In the genomic region with DNA sequence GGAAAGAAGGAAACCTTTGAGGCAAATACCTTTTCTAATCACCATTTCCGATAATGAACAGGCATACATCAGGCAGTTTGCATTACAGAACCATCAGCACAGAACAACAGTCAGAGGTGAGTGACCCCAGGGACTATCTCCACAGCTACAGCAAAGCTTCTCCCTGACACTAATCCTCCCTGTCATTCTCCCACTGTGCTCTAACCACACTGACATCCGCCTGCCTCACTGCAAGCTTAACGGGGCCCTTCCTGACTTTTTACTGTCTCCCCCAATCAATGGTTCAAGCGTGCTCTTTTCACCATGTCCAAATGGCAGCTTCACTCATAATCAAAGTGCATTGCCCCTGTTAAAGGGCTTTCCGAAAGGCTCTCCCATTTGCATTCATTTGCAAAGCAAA, we compare ENCODE assay signal across 1 cellular context.
TF ChIP-seq lines count a peak whose summit lies in the region.

No MANE protein-coding gene starts in this region.

TF ChIP-seq in H1, 55 proteins besides CTCF, POLR2A, EP300 and RAD21:
- TF ChIP-seq CHD7 (IDR thresholded peaks at IDR 0.05; ENCODE audit: insufficient replicate concordance, low read length) (peak; percentile 22), POU5F1 (IDR thresholded peaks at IDR 0.05; ENCODE audit: low read depth, low read length) (no peak), CREB1 (IDR thresholded peaks at IDR 0.05) (no peak), SIN3A (conservative IDR thresholded peaks at IDR 0.05 in 1 of 2, IDR thresholded peaks at IDR 0.05 in 1 of 2; ENCODE audit: low read depth in 1 of 2, low read length in 2 of 2) (peak; percentile 84; a peak in 3 of 4 replicates), TBP (IDR thresholded peaks at IDR 0.05; ENCODE audit: low read depth, low read length) (0 out of 2 replicates have a peak, but pooled peaks have one; percentile 41), SAP30 (IDR thresholded peaks at IDR 0.05; ENCODE audit: insufficient read depth, insufficient replicate concordance, low read length) (peak; percentile 51), CHD2 (IDR thresholded peaks at IDR 0.05; ENCODE audit: low read length) (no peak), SP4 (IDR thresholded peaks at IDR 0.05; ENCODE audit: low read length) (0 out of 2 replicates have a peak, but pooled peaks have one; percentile 42)
